Comparison of ENCODE assay signal across 8 cellular contexts in the genomic region with DNA sequence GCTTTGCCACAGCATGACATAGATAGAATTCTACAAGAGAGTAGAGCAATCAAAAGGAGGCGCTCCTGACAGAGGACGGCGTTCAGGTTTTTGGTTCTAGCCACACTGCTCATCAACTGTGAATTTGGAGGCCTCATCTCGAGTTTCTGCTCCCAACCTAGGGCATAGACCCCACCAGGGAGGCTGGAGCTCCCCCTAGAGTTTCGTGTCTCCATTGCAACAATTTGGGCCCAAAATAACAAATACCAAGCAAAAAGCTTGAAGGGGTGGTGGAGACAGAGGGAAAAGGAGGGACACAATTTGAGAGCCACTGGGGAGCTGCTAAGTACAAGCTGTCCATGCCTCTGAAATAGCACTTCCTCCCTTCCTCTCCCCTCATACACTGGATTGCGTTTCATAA.
DNase-seq lines count a peak whose midpoint lies in the region; ATAC-seq and TF ChIP-seq lines count a peak whose summit lies in the region.

No MANE protein-coding gene starts in this region.

- no peaks in the 10 kb centered on the region for H3K36me3 Mint-ChIP-seq in natural killer cell

- H3K4me3 ChIP-seq in epithelial cell of proximal tubule (ENCODE audit: low read depth, low read length) (no peak overlapping the region), gastrocnemius medialis (no peak overlapping the region)

- peaks cover 0 to 13% of the 10 kb centered on the region in 2 donors for H3K9me3 Mint-ChIP-seq in natural killer cell

- intact Hi-C loops in gastrocnemius medialis (cut with DNase I; ENCODE audit: low total_unique reads) = no loop called here
- intact Hi-C loops in natural killer cell (cut with micrococcal nuclease) = no loop called here

- DNase-seq in AG09319 (ENCODE audit: extremely low read depth, low read depth) (no peak), NCI-H82 (lab: John Stamatoyannopoulos, UW) (peak; percentile 90), epithelial cell of proximal tubule (ENCODE audit: low read depth) (no peak), gastrocnemius medialis (no peak), natural killer cell (no peak), activated gamma-delta T cell treated with Interleukin-2 at 50 U/mL for 16 hours (no peak)

- no peak for TF ChIP-seq POLR2A in gastrocnemius medialis (IDR thresholded peaks at IDR 0.05)

- H3K27ac ChIP-seq in gastrocnemius medialis = no peak overlapping the region

- ATAC-seq in GM18508 (IDR thresholded peaks at IDR 0.05; ENCODE audit: insufficient read depth, unreplicated experiment) (peak; percentile 68), HG03095 (IDR thresholded peaks at IDR 0.05; ENCODE audit: unreplicated experiment) (peak; percentile 72), gastrocnemius medialis (no peak), natural killer cell (no peak)

- no peaks in the 10 kb centered on the region for H3K36me3 ChIP-seq in gastrocnemius medialis

- no peaks in the 10 kb centered on the region for H3K4me1 Mint-ChIP-seq in natural killer cell

- no peaks in the 10 kb centered on the region for H3K4me1 ChIP-seq in gastrocnemius medialis

- in situ Hi-C loops in gastrocnemius medialis (cut with MboI; ENCODE audit: low sequenced_read_pairs in 4 of 4) = no loop called here

- no peaks in the 10 kb centered on the region for H3K9me3 ChIP-seq in gastrocnemius medialis

- no peaks in the 10 kb centered on the region for H3K27me3 ChIP-seq in gastrocnemius medialis

- no peaks in the 10 kb centered on the region for H3K27me3 Mint-ChIP-seq in natural killer cell (ENCODE audit: low read depth in 2 of 2)

- H3K27ac Mint-ChIP-seq in natural killer cell = no peak overlapping the region

- peak; percentile 61 for TF ChIP-seq CTCF in AG09319 (IDR thresholded peaks at IDR 0.05; ENCODE audit: low read depth, low read length)
- peak; percentile 91 for TF ChIP-seq CTCF in epithelial cell of proximal tubule (conservative IDR thresholded peaks at IDR 0.05; ENCODE audit: low read depth, low read length)
- TF ChIP-seq CTCF in gastrocnemius medialis (IDR thresholded peaks at IDR 0.05 in 4 of 5, conservative IDR thresholded peaks at IDR 0.05 in 1 of 5) = peak in 3 of 5 experiments; percentile 11 to 48 (median 28)
- TF ChIP-seq CTCF in natural killer cell (IDR thresholded peaks at IDR 0.05) = no peak

- H3K4me3 Mint-ChIP-seq in natural killer cell = no peak overlapping the region

Comparison
In these comparisons a context has a peak if more than half of its experiments do, and no peak if none do; other contexts are left out.
1. ATAC-seq: peak in GM18508 (single experiment) and HG03095 (single experiment); none in gastrocnemius medialis (0 of 2) and natural killer cell (0 of 3).